Comparison of ENCODE assay signal across 22 cellular contexts in the genomic region with DNA sequence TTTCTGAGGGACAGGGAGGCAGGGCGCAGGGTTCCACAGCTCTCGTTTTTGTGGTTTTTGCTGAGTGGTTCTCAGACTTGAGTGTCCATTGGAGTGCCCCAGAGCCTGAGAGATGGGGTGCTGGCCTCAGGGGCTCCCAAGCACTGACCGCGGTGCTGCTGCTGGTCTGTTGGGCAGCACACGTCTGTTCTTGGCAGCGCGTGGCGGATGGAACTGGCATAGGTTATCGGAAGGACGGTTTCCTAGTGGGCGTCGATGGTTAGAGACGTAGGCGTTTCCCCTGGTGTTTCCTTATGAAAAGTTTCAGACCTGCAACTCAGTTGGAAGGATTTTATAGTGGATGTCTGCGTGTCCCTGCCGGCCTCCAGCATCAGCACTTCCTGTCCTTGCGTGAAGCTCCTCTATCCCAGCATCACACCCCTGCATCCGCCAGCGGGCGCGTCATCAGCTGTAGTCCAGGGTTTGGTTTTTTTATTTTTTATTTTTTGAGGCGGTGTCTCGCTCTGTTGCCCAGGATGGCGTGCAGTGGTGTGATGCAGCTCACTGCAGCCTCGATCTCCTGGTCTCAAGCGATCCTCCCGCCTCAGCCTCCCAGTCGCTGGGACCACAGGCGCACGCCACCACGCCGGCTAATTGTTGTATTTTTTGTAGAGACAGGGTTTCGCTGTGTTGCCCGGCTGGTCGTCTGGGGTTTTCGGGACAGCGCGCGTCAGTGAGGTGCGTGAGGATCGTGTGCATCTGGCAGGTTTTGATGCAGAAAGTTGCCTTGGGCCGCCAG. TPM values are rescaled to one million over a fixed set of nuclear protein-coding genes. Genes with fewer than 3 reads are reported as not detected.
DNase-seq lines count a peak whose midpoint lies in the region; ATAC-seq, FAIRE-seq and TF ChIP-seq lines count a peak whose summit lies in the region.
"Had no signal": no experiment of that assay in that cellular context is flagged by ENCODE, and none has a peak within 500 bp of the region (broad histone marks: within the 10 kb centered on the region; RNA-seq: fewer than 3 reads in every experiment).

No MANE protein-coding gene starts in this region.

- H3K27me3 Mint-ChIP-seq in T-helper 17 cell, result no peaks in the 10 kb centered on the region
- H3K27me3 Mint-ChIP-seq in dendritic cell treated with granulocyte-macrophage colony-stimulating factor and Interleukin-4, amounts not matched to agents 40 ng/mL and 50 ng/mL, for 4 days, result no peaks in the 10 kb centered on the region
- H3K27me3 Mint-ChIP-seq: CD4-positive, CD25-positive, alpha-beta regulatory T cell had no signal

- no peak overlapping the region for H3K4me2 ChIP-seq in mesendoderm (ENCODE audit: low read length)
- H3K4me2 ChIP-seq: KMS-11 had no signal

- no peaks in the 10 kb centered on the region for H3K4me1 ChIP-seq in right cardiac atrium (ENCODE audit: control insufficient read depth, insufficient read depth, low read length)
- H3K4me1 ChIP-seq in left ventricle myocardium inferior, result no peaks in the 10 kb centered on the region
- H3K4me1 ChIP-seq in mesendoderm (ENCODE audit: control insufficient read depth, low read depth, low read length), result no peaks in the 10 kb centered on the region
- H3K4me1 ChIP-seq: HAP-1, SJSA1 had no signal

- H3K27me3 ChIP-seq in right cardiac atrium (ENCODE audit: control insufficient read depth, insufficient read depth), result no peaks in the 10 kb centered on the region
- no peaks in the 10 kb centered on the region for H3K27me3 ChIP-seq in left ventricle myocardium inferior (ENCODE audit: low read depth)
- no peaks in the 10 kb centered on the region for H3K27me3 ChIP-seq in mesendoderm (ENCODE audit: insufficient read depth, low read length, poor library complexity)
- H3K27me3 ChIP-seq: SJSA1 had no signal

- WGBS in right cardiac atrium, result 93% methylated on average over 42 of the region's 42 CpGs
- WGBS in mesendoderm (ENCODE audit: extremely low coverage, insufficient coverage, low lambda C conversion rate), result no CpG with 5 or more reads among the region's 42 CpGs

- H3K4me1 Mint-ChIP-seq in T-helper 17 cell, result peaks cover 4% of the 10 kb centered on the region
- peaks cover 43% of the 10 kb centered on the region for H3K4me1 Mint-ChIP-seq in dendritic cell treated with granulocyte-macrophage colony-stimulating factor and Interleukin-4, amounts not matched to agents 40 ng/mL and 50 ng/mL, for 4 days (ENCODE audit: low read depth)
- H3K4me1 Mint-ChIP-seq: CD4-positive, CD25-positive, alpha-beta regulatory T cell had no signal

- H3K36me3 ChIP-seq in left ventricle myocardium inferior, result peaks cover 81% of the 10 kb centered on the region
- H3K36me3 ChIP-seq in mesendoderm (ENCODE audit: control insufficient read depth, insufficient read depth, low read length), result peaks cover 29% of the 10 kb centered on the region

- H3K56ac ChIP-seq in mesendoderm (ENCODE audit: low read length), result no peak overlapping the region

- no peak for FAIRE-seq in urothelium cell line (lab: Jason Lieb, UNC)

- DNase-seq in right cardiac atrium (peak in 2 of 3 donors; percentile 20 to 28), left ventricle myocardium inferior (no peak), T-helper 17 cell (no peak), mesendoderm (no peak), NCI-H2171 treated with DMSO at 0.1 percent for 48 hours (lab: John Stamatoyannopoulos, UW) (no peak), urothelium cell line (ENCODE audit: low spot score) (no peak)
- DNase-seq: CD4-positive, CD25-positive, alpha-beta regulatory T cell; COR-L47; DMS79; NCI-H1092 treated with DMSO at 0.1 percent for 48 hours; NCI-H146; NCI-H2029; NCI-H226; NCI-H510A treated with DMSO at 0.1 percent for 48 hours; NCI-H748 treated with DMSO at 0.1 percent for 48 hours; NK-92 treated with Interleukin-12 subunit alpha and Interleukin-12 subunit beta, amount 100 ng/mL, for 24 hours had no signal

- no peak overlapping the region for H3K9ac ChIP-seq in mesendoderm (ENCODE audit: low read length)
- H3K9ac ChIP-seq: KMS-11 had no signal

- H4K5ac ChIP-seq in mesendoderm (ENCODE audit: low read length), result no peak overlapping the region

- TF ChIP-seq CTCF in left ventricle myocardium inferior (IDR thresholded peaks at IDR 0.05; ENCODE audit: borderline replicate concordance), result no peak

- H2AK5ac ChIP-seq in mesendoderm (ENCODE audit: low read length), result no peak overlapping the region

- H2BK5ac ChIP-seq in mesendoderm (ENCODE audit: low read length), result no peak overlapping the region

- H3K79me1 ChIP-seq in mesendoderm (ENCODE audit: low read length), result peaks cover 2% of the 10 kb centered on the region

- no peaks in the 10 kb centered on the region for H3K9me3 ChIP-seq in right cardiac atrium (ENCODE audit: control insufficient read depth, low read length)
- no peaks in the 10 kb centered on the region for H3K9me3 ChIP-seq in left ventricle myocardium inferior (replicated peaks)
- H3K9me3 ChIP-seq in T-helper 17 cell (ENCODE audit: control insufficient read depth, low read length, poor library complexity, severe bottlenecking), result no peaks in the 10 kb centered on the region
- H3K9me3 ChIP-seq: HAP-1, SJSA1 had no signal

- H3K79me2 ChIP-seq in mesendoderm (ENCODE audit: control insufficient read depth, insufficient read depth, low read length), result peaks cover 1% of the 10 kb centered on the region

- H3K4me3 ChIP-seq in right cardiac atrium (ENCODE audit: low read length), result no peak overlapping the region
- H3K4me3 ChIP-seq in left ventricle myocardium inferior, result no peak overlapping the region
- H3K4me3 ChIP-seq in mesendoderm (ENCODE audit: low read length), result no peak overlapping the region
- H3K4me3 ChIP-seq: HAP-1, SJSA1 had no signal

- no peak overlapping the region for H2BK120ac ChIP-seq in mesendoderm (ENCODE audit: low read depth, low read length)

- H4K8ac ChIP-seq in mesendoderm (ENCODE audit: low read depth, low read length), result no peak overlapping the region

- H3K9me3 Mint-ChIP-seq in dendritic cell treated with granulocyte-macrophage colony-stimulating factor and Interleukin-4, amounts not matched to agents 40 ng/mL and 50 ng/mL, for 4 days, result no peaks in the 10 kb centered on the region
- H3K9me3 Mint-ChIP-seq: CD4-positive, CD25-positive, alpha-beta regulatory T cell had no signal

- ATAC-seq in right cardiac atrium, result no peak
- no peak for ATAC-seq in T-helper 17 cell
- ATAC-seq: Panc1 had no signal

- no peak overlapping the region for H3K23ac ChIP-seq in mesendoderm (ENCODE audit: low read length)

- H3K4me3 Mint-ChIP-seq in T-helper 17 cell, result no peak overlapping the region
- no peak overlapping the region for H3K4me3 Mint-ChIP-seq in dendritic cell treated with granulocyte-macrophage colony-stimulating factor and Interleukin-4, amounts not matched to agents 40 ng/mL and 50 ng/mL, for 4 days

- H3K27ac ChIP-seq in right cardiac atrium (ENCODE audit: low read length) (no peak overlapping the region), left ventricle myocardium inferior (replicated peaks) (no peak overlapping the region), mesendoderm (ENCODE audit: low read depth, low read length) (no peak overlapping the region)
- H3K27ac ChIP-seq: HL-60, KMS-11, SJSA1 had no signal

- intact Hi-C loops in right cardiac atrium (cut with DNase I) (loop anchor here in 1 of 4 donors (10.0 kb wide), 1 partner anchor 124 kb away; no protein-coding TSS in a partner anchor), left ventricle myocardium inferior (cut with micrococcal nuclease) (no loop called here)
- intact Hi-C loops in dendritic cell treated with granulocyte-macrophage colony-stimulating factor and Interleukin-4, amounts not matched to agents 40 ng/mL and 50 ng/mL, for 4 days (cut with micrococcal nuclease), result no loop called here

- H3K18ac ChIP-seq in mesendoderm (ENCODE audit: low read length), result no peak overlapping the region

- H3K27ac Mint-ChIP-seq in T-helper 17 cell, result peak overlapping the region; percentile 14
- peak overlapping the region; percentile 1 for H3K27ac Mint-ChIP-seq in dendritic cell treated with granulocyte-macrophage colony-stimulating factor and Interleukin-4, amounts not matched to agents 40 ng/mL and 50 ng/mL, for 4 days

- H2BK15ac ChIP-seq in mesendoderm (replicated peaks; ENCODE audit: low read depth), result no peak overlapping the region

- peaks cover 2% of the 10 kb centered on the region for H3K36me3 Mint-ChIP-seq in T-helper 17 cell (ENCODE audit: low read depth)
- peaks cover 95% of the 10 kb centered on the region for H3K36me3 Mint-ChIP-seq in dendritic cell treated with granulocyte-macrophage colony-stimulating factor and Interleukin-4, amounts not matched to agents 40 ng/mL and 50 ng/mL, for 4 days (ENCODE audit: low read depth)

- H3K4ac ChIP-seq in mesendoderm (ENCODE audit: low read depth, low read length), result no peak overlapping the region

RNA-seq across cellular contexts. Expression of gene RRP1, which starts 11.8 kb away (rescaled TPM):
- 10 to 100 TPM in 3 of 4 donors, 1 to 10 TPM in 1; 9.6 to 12.9 (median 11.1) TPM for total RNA-seq in right cardiac atrium
- polyA plus RNA-seq in right cardiac atrium, result 7.2 TPM
- total RNA-seq in left ventricle myocardium inferior, result 8.5 TPM
- total RNA-seq in T-helper 17 cell, result 10 to 100 TPM; 20.5 to 23.2 TPM
- polyA plus RNA-seq in mesendoderm (2013, experiment 1 of 2), result 44.4 TPM
- polyA plus RNA-seq in mesendoderm (2013, experiment 2 of 2), result 46.8 TPM

RNA-seq across cellular contexts. Expression of gene CSTB, which starts 25.1 kb away (rescaled TPM):
- total RNA-seq in right cardiac atrium (10 to 100 TPM; 28.6 to 36.2 (median 31.8) TPM), left ventricle myocardium inferior (40.6 TPM), T-helper 17 cell (10 to 100 TPM; 22.0 to 26.0 TPM)
- polyA plus RNA-seq in right cardiac atrium, result 57.5 TPM
- polyA plus RNA-seq in mesendoderm (2013, experiment 1 of 2), result 115 TPM
- polyA plus RNA-seq in mesendoderm (2013, experiment 2 of 2), result 116 TPM

Comparison
In these comparisons a context has a peak if more than half of its experiments do, and no peak if none do; other contexts are left out.
1. DNase-seq: peak in right cardiac atrium (2 of 3); none in left ventricle myocardium inferior (single experiment), T-helper 17 cell (0 of 3), mesendoderm (single experiment), NCI-H2171 treated with DMSO at 0.1 percent for 48 hours (single experiment) and urothelium cell line (single experiment).